13 cellular contexts compared by ENCODE assay signal in genomic region chr5:95839658-95840057, GRCh38.
"Had no signal": no experiment of that assay in that cellular context is flagged by ENCODE, and none has a peak within 500 bp of the region (broad histone marks: within the 10 kb centered on the region; RNA-seq: fewer than 3 reads in every experiment).

No MANE protein-coding gene starts in this region.

- H3K4me3 Mint-ChIP-seq: activated CD8-positive, alpha-beta T cell treated with anti-CD3 and anti-CD28 coated beads, Interleukin-2, amount 10 ng/mL, durations not matched to agents 7 days and 5 days; activated T-helper 1 cell treated with anti-CD3 and anti-CD28 coated beads, Interleukin-12 subunit alpha, Interleukin-12 subunit beta, Interleukin-2, Interleukin-4 antibody, amounts not matched to agents 30 ng/mL and 10 ng/mL and 1 ng/mL, durations not matched to agents 14 hours and 24 hours and 36 hours; endodermal cell; immature natural killer cell; natural killer cell treated with Interleukin-12 subunit alpha and Interleukin-12 subunit beta and Interleukin-15 and Interleukin-18, amount 100 ng/mL, for 72 hours had no signal

- H3K9me3 Mint-ChIP-seq: activated T-helper 1 cell treated with anti-CD3 and anti-CD28 coated beads, Interleukin-12 subunit alpha, Interleukin-12 subunit beta, Interleukin-2, Interleukin-4 antibody, amounts not matched to agents 30 ng/mL and 10 ng/mL and 1 ng/mL, durations not matched to agents 14 hours and 24 hours and 36 hours; endodermal cell; immature natural killer cell had no signal

- H3K27ac ChIP-seq: lower lobe of right lung, thyroid gland had no signal

- H3K36me3 ChIP-seq: lower lobe of right lung, thyroid gland had no signal

- H3K27me3 Mint-ChIP-seq: natural killer cell treated with Interleukin-12 subunit alpha and Interleukin-12 subunit beta and Interleukin-15 and Interleukin-18, amount 100 ng/mL, for 72 hours had no signal

- H3K27ac Mint-ChIP-seq: activated CD8-positive, alpha-beta T cell treated with anti-CD3 and anti-CD28 coated beads, Interleukin-2, amount 10 ng/mL, durations not matched to agents 7 days and 5 days; activated T-helper 1 cell treated with anti-CD3 and anti-CD28 coated beads, Interleukin-12 subunit alpha, Interleukin-12 subunit beta, Interleukin-2, Interleukin-4 antibody, amounts not matched to agents 30 ng/mL and 10 ng/mL and 1 ng/mL, durations not matched to agents 14 hours and 24 hours and 36 hours; endodermal cell had no signal

- H3K36me3 Mint-ChIP-seq: immature natural killer cell; natural killer cell treated with Interleukin-12 subunit alpha and Interleukin-12 subunit beta and Interleukin-15 and Interleukin-18, amount 100 ng/mL, for 72 hours had no signal

- H3K4me3 ChIP-seq: lower lobe of right lung, thyroid gland had no signal

- H3K9me3 ChIP-seq: lower lobe of right lung, thyroid gland had no signal

- ATAC-seq: activated CD8-positive, alpha-beta T cell treated with anti-CD3 and anti-CD28 coated beads, Interleukin-2, amount 10 ng/mL, durations not matched to agents 7 days and 5 days; lower lobe of right lung; natural killer cell treated with Interleukin-12 subunit alpha and Interleukin-12 subunit beta and Interleukin-15 and Interleukin-18, amount 100 ng/mL, for 72 hours had no signal

- H3K27me3 ChIP-seq: thyroid gland had no signal

- DNase-seq: activated CD8-positive, alpha-beta T cell treated with anti-CD3 and anti-CD28 coated beads, Interleukin-2, amount 10 ng/mL, durations not matched to agents 7 days and 5 days; activated naive CD4-positive, alpha-beta T cell; central memory CD4-positive, alpha-beta T cell; endodermal cell; immature natural killer cell; lower lobe of right lung; occipital lobe; stimulated activated CD4-positive, alpha-beta T cell treated with anti-CD3 and anti-CD28 coated beads, Interleukin-4, amount 100 ng/mL, for 1 hour; stimulated activated CD8-positive, alpha-beta memory T cell treated with anti-CD3 and anti-CD28 coated beads, Interleukin-4, amount 100 ng/mL, for 48 hours; T1000; thyroid gland had no signal
